ENCODE assay signal across 8 cellular contexts in genomic region chr5:55993013-55993412, GRCh38. TPM values are rescaled to one million over a fixed set of nuclear protein-coding genes. Genes with fewer than 3 reads are reported as not detected.
DNase-seq lines count a peak whose midpoint lies in the region; ATAC-seq, FAIRE-seq and TF ChIP-seq lines count a peak whose summit lies in the region.

No MANE protein-coding gene starts in this region.

- TF ChIP-seq POLR2A in adrenal gland (IDR thresholded peaks at IDR 0.05), result peak in 1 of 2 donors; percentile 36

- ATAC-seq in activated CD4-positive, alpha-beta T cell treated with anti-CD3 and anti-CD28 coated beads for 36 hours, result no peak
- ATAC-seq in GM19023 (IDR thresholded peaks at IDR 0.05; ENCODE audit: unreplicated experiment) (no peak), HG03460 (IDR thresholded peaks at IDR 0.05; ENCODE audit: unreplicated experiment) (no peak)

- H3K36me3 Mint-ChIP-seq in activated CD4-positive, alpha-beta T cell treated with anti-CD3 and anti-CD28 coated beads for 36 hours (ENCODE audit: low read depth), result peaks cover 42% of the 10 kb centered on the region

- H3K27ac ChIP-seq in adrenal gland (peak overlapping the region; percentile 90 to 99 (median 99)), kidney (ENCODE audit: low read depth in 2 of 2, low read length in 2 of 2) (peak overlapping the region; percentile 99 to 100), temporal lobe (ENCODE audit: low read depth, low read length) (peak overlapping the region; percentile 87)

- H3K27me3 Mint-ChIP-seq in activated CD4-positive, alpha-beta T cell treated with anti-CD3 and anti-CD28 coated beads for 36 hours, result no peaks in the 10 kb centered on the region

- peaks cover 70% of the 10 kb centered on the region for H3K4me1 Mint-ChIP-seq in activated CD4-positive, alpha-beta T cell treated with anti-CD3 and anti-CD28 coated beads for 36 hours

- no peaks in the 10 kb centered on the region for H3K27me3 ChIP-seq in adrenal gland

- peaks cover 35 to 55% of the 10 kb centered on the region in 2 donors for H3K4me1 ChIP-seq in adrenal gland (replicated peaks in 1 of 2)
- peaks cover 5 to 14% of the 10 kb centered on the region in 2 donors for H3K4me1 ChIP-seq in kidney (ENCODE audit: control insufficient read depth in 1 of 2, insufficient read depth in 1 of 2, low read depth in 1 of 2, low read length in 2 of 2)

- peak overlapping the region; percentile 97 for H3K27ac Mint-ChIP-seq in activated CD4-positive, alpha-beta T cell treated with anti-CD3 and anti-CD28 coated beads for 36 hours

- H3K9ac ChIP-seq in kidney (ENCODE audit: low read length in 2 of 2), result peak overlapping the region; percentile 87

- no peaks in the 10 kb centered on the region for H3K9me3 ChIP-seq in adrenal gland (replicated peaks in 1 of 3)
- H3K9me3 ChIP-seq in kidney (ENCODE audit: control insufficient read depth in 1 of 2, low read length in 2 of 2), result no peaks in the 10 kb centered on the region

- peak overlapping the region in 2 of 4 donors; percentile 71 to 83 for H3K4me3 ChIP-seq in adrenal gland
- H3K4me3 ChIP-seq in kidney (ENCODE audit: low read length in 2 of 2), result peak overlapping the region; percentile 76 to 94

- TF ChIP-seq CTCF in adrenal gland (IDR thresholded peaks at IDR 0.05) (no peak), kidney (IDR thresholded peaks at IDR 0.05; ENCODE audit: borderline replicate concordance, extremely low read depth, insufficient read depth) (no peak)

- WGBS in adrenal gland, 4 donors, result 9 to 16% (median 14%) methylated on average over 5 of the region's 5 CpGs

- H3K36me3 ChIP-seq in adrenal gland (replicated peaks in 1 of 2) (no peaks in the 10 kb centered on the region), kidney (ENCODE audit: control insufficient read depth in 1 of 2, insufficient read depth in 2 of 2, low read length in 2 of 2) (no peaks in the 10 kb centered on the region)

- CTCF ChIA-PET in activated CD4-positive, alpha-beta T cell treated with anti-CD3 and anti-CD28 coated beads for 36 hours (lab: Charles Lee), result interaction anchor here (0.7 to 1.5 kb wide), 3 partner anchors 12 to 56 kb away, joined by 3 to 7 read pairs (median 4); no protein-coding TSS in a partner anchor

- intact Hi-C loops in activated CD4-positive, alpha-beta T cell treated with anti-CD3 and anti-CD28 coated beads for 36 hours (cut with DNase I, micrococcal nuclease), result loop anchor here (2.0 to 10.0 kb wide), 7 partner anchors 14 to 1182 kb away; partner anchors contain the start of gene GPBP1 (in 1 of the 2)
- intact Hi-C loops in adrenal gland (cut with DNase I), result no loop called here
- intact Hi-C loops in kidney (cut with DNase I), result no loop called here

- peaks cover 5% of the 10 kb centered on the region for H3K9me3 Mint-ChIP-seq in activated CD4-positive, alpha-beta T cell treated with anti-CD3 and anti-CD28 coated beads for 36 hours (ENCODE audit: low read depth)

- POLR2A ChIA-PET in activated CD4-positive, alpha-beta T cell treated with anti-CD3 and anti-CD28 coated beads for 36 hours (lab: Charles Lee), result no interaction called here

- H3K4me3 Mint-ChIP-seq in activated CD4-positive, alpha-beta T cell treated with anti-CD3 and anti-CD28 coated beads for 36 hours, result peak overlapping the region; percentile 86

- DNase-seq in activated CD4-positive, alpha-beta T cell treated with anti-CD3 and anti-CD28 coated beads for 36 hours, result peak; percentile 29
- no peak for DNase-seq in activated CD4-positive, alpha-beta T cell treated with anti-CD3 and anti-CD28 coated beads for 4 hours
- DNase-seq in adrenal gland (peak; percentile 30 to 59 (median 37)), kidney (no peak), NCI-H1092 treated with DMSO at 0.1 percent for 48 hours (lab: John Stamatoyannopoulos, UW) (no peak)

- FAIRE-seq in kidney (lab: Jason Lieb, UNC), result no peak

RNA-seq across cellular contexts. Expression of gene IL6ST, which starts 1.8 kb away (rescaled TPM):
- total RNA-seq in activated CD4-positive, alpha-beta T cell treated with anti-CD3 and anti-CD28 coated beads for 36 hours, result 10 to 100 TPM; 57.1 to 64.4 TPM
- total RNA-seq in adrenal gland (100 to 1,000 TPM; 270 to 659 (median 397) TPM), kidney (378 TPM), temporal lobe (50.2 TPM)
- polyA plus RNA-seq in adrenal gland (100 to 1,000 TPM in 1 of 3 donors, 10 to 100 TPM in 2; 39.0 to 162 (median 49.3) TPM), kidney (ENCODE audit: insufficient read depth, low read depth, low replicate concordance) (39.2 TPM)

Comparison
In these comparisons a context has a peak if more than half of its experiments do, and no peak if none do; other contexts are left out.
1. DNase-seq: peak in activated CD4-positive, alpha-beta T cell treated with anti-CD3 and anti-CD28 coated beads for 36 hours (single experiment) and adrenal gland (7 of 7); none in activated CD4-positive, alpha-beta T cell treated with anti-CD3 and anti-CD28 coated beads for 4 hours (0 of 2), kidney (single experiment) and NCI-H1092 treated with DMSO at 0.1 percent for 48 hours (single experiment).
2. intact Hi-C loops: an anchor here in activated CD4-positive, alpha-beta T cell treated with anti-CD3 and anti-CD28 coated beads for 36 hours (2.0 to 10.0 kb wide); none called in adrenal gland and kidney.
3. Peak in every context shown above with its lines, with median percentiles within 50 percentile points of each other: H3K27ac ChIP-seq.